In genomic region chr9:128249914-128250838, GRCh38 we compare ENCODE assay signal across 8 cellular contexts. TPM values are rescaled to one million over a fixed set of nuclear protein-coding genes. Genes with fewer than 3 reads are reported as not detected.
DNase-seq lines count a peak whose midpoint lies in the region; ATAC-seq and TF ChIP-seq lines count a peak whose summit lies in the region.

No MANE protein-coding gene starts in this region.

- H3K27ac Mint-ChIP-seq in activated T-helper 17 cell treated with anti-CD3 and anti-CD28 coated beads, Interleukin-2, amount 50 U/mL, for 72 hours = no peak overlapping the region

- H3K4me3 Mint-ChIP-seq in activated T-helper 17 cell treated with anti-CD3 and anti-CD28 coated beads, Interleukin-2, amount 50 U/mL, for 72 hours = peak overlapping the region; percentile 77

- no peaks in the 10 kb centered on the region for H3K36me3 Mint-ChIP-seq in activated T-helper 17 cell treated with anti-CD3 and anti-CD28 coated beads, Interleukin-2, amount 50 U/mL, for 72 hours (ENCODE audit: low read depth)

- H3K27me3 ChIP-seq in neutrophil = peaks cover 35% of the 10 kb centered on the region

- H3K4me3 ChIP-seq in fibroblast of mammary gland (ENCODE audit: control insufficient read depth, low read depth, low read length) (no peak overlapping the region), neutrophil (ENCODE audit: low read depth in 1 of 2, low read length in 1 of 2) (peak overlapping the region; percentile 34 to 57)

- peaks cover 5% of the 10 kb centered on the region for H3K4me1 Mint-ChIP-seq in activated T-helper 17 cell treated with anti-CD3 and anti-CD28 coated beads, Interleukin-2, amount 50 U/mL, for 72 hours

- peak; percentile 80 for ATAC-seq in HG03039 (IDR thresholded peaks at IDR 0.05; ENCODE audit: unreplicated experiment)
- ATAC-seq in activated T-helper 17 cell treated with anti-CD3 and anti-CD28 coated beads, Interleukin-2, amount 50 U/mL, for 72 hours (replicated peaks) = peak; percentile 95

- DNase-seq in NCI-H2227 (lab: John Stamatoyannopoulos, UW; ENCODE audit: unreplicated experiment) (peak; percentile 9), NCI-H2227 treated with DMSO at 0.1 percent for 48 hours (lab: John Stamatoyannopoulos, UW) (no peak), OCI-M1 (lab: John Stamatoyannopoulos, UW) (peak; percentile 95), fibroblast of mammary gland (ENCODE audit: low read depth) (peak; percentile 75)

- no peaks in the 10 kb centered on the region for H3K9me3 ChIP-seq in neutrophil

- H3K36me3 ChIP-seq in neutrophil = peaks cover 4% of the 10 kb centered on the region

- H3K4me1 ChIP-seq in neutrophil (ENCODE audit: control insufficient read depth in 1 of 2, insufficient read depth in 1 of 2, low read depth in 1 of 2, low read length in 1 of 2) = peaks cover 22 to 27% of the 10 kb centered on the region in 2 experiments

- peaks cover 6% of the 10 kb centered on the region for H3K27me3 Mint-ChIP-seq in activated T-helper 17 cell treated with anti-CD3 and anti-CD28 coated beads, Interleukin-2, amount 50 U/mL, for 72 hours

- no peak for TF ChIP-seq CTCF in fibroblast of mammary gland (conservative IDR thresholded peaks at IDR 0.05; ENCODE audit: control insufficient read depth, insufficient read depth, low read depth, low read length)
- no peak for TF ChIP-seq CTCF in neutrophil (IDR thresholded peaks at IDR 0.05)

- H3K9me3 Mint-ChIP-seq in activated T-helper 17 cell treated with anti-CD3 and anti-CD28 coated beads, Interleukin-2, amount 50 U/mL, for 72 hours = no peaks in the 10 kb centered on the region

- H3K27ac ChIP-seq in neutrophil (peak overlapping the region; percentile 42), temporal lobe (ENCODE audit: low read depth, low read length) (peak overlapping the region; percentile 50)

RNA-seq across cellular contexts. Expression of gene GOLGA2, which starts 25.6 kb away (rescaled TPM):
- total RNA-seq in activated T-helper 17 cell treated with anti-CD3 and anti-CD28 coated beads, Interleukin-2, amount 50 U/mL, for 72 hours = 10 to 100 TPM; 31.2 to 60.0 TPM
- total RNA-seq in temporal lobe = 42.5 TPM

RNA-seq across cellular contexts. Expression of gene SWI5, which starts 25.9 kb away (rescaled TPM):
- 10 to 100 TPM; 12.1 to 14.9 TPM for total RNA-seq in activated T-helper 17 cell treated with anti-CD3 and anti-CD28 coated beads, Interleukin-2, amount 50 U/mL, for 72 hours
- total RNA-seq in temporal lobe = 8.4 TPM

RNA-seq across cellular contexts. Expression of gene DNM1, which starts 47.0 kb away (rescaled TPM):
- total RNA-seq in activated T-helper 17 cell treated with anti-CD3 and anti-CD28 coated beads, Interleukin-2, amount 50 U/mL, for 72 hours = 1 to 10 TPM in 1 of 2 donors, under 1 TPM in 1; 0.84 to 9.2 TPM
- 108 TPM for total RNA-seq in temporal lobe

RNA-seq across cellular contexts. Expression of gene CIZ1, which starts 58.8 kb away (rescaled TPM):
- total RNA-seq in activated T-helper 17 cell treated with anti-CD3 and anti-CD28 coated beads, Interleukin-2, amount 50 U/mL, for 72 hours = 100 to 1,000 TPM; 113 to 123 TPM
- total RNA-seq in temporal lobe = 23.6 TPM

Comparison
In these comparisons a context has a peak if more than half of its experiments do, and no peak if none do; other contexts are left out.
1. RNA of gene DNM1, which starts 47.0 kb away (total RNA-seq): 108 TPM in temporal lobe (single experiment); 0.84 to 9.2 TPM in activated T-helper 17 cell treated with anti-CD3 and anti-CD28 coated beads, Interleukin-2, amount 50 U/mL, for 72 hours; every median in the first group is over 10 times any median in the second.